In the genomic region with DNA sequence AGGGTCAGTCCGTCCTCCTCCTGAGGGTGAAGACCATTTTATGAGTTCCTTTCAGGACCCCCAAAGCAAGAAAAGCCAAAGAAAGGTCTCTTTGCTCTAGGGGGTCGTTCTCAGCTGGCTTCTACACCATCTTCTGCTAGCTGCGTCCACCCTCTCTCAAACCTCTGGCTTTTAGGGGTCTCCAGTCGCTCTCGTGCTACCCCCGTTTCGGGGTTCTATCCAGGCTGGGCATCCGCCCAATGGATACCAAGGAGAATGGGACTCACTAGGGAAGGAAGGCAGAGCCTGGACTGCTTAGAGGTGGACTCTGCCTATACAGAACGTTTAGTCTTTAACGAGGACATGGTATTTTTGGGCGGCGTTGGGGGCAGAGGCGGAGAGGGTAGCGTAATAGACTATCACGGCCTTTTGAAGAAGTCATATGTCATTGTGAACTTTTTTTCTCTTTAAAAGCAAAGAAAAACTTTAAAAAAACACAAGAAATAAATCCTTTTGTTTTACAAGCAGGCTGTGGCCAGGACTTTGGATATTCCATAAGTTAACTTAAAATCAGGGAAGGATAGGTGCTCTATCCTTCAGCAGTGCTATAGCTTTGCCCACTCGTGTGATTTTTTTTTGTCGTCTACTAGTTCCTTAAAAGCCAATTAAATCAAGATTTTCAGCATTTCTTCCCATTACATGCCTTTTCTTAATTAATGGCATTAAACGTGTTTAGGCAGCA, we compare ENCODE assay signal across 1 cellular context.
TF ChIP-seq lines count a peak whose summit lies in the region.

No MANE protein-coding gene starts in this region.

TF ChIP-seq in GM12878, 131 proteins besides CTCF, POLR2A, EP300 and RAD21:
- TF ChIP-seq NR2C1 (IDR thresholded peaks at IDR 0.05) (no peak), MTA2 (IDR thresholded peaks at IDR 0.05; ENCODE audit: low read depth) (no peak), EZH2 (IDR thresholded peaks at IDR 0.05; ENCODE audit: borderline replicate concordance, control insufficient read depth, low read depth, low read length) (0 out of 2 replicates have a peak, but pooled peaks have one; percentile 63)
- TF ChIP-seq, protein P1, sequence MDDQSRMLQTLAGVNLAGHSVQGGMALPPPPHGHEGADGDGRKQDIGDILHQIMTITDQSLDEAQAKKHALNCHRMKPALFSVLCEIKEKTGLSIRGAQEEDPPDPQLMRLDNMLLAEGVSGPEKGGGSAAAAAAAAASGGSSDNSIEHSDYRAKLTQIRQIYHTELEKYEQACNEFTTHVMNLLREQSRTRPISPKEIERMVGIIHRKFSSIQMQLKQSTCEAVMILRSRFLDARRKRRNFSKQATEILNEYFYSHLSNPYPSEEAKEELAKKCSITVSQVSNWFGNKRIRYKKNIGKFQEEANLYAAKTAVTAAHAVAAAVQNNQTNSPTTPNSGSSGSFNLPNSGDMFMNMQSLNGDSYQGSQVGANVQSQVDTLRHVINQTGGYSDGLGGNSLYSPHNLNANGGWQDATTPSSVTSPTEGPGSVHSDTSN (IDR thresholded peaks at IDR 0.05; ENCODE audit: insufficient replicate concordance, low read depth, low read length): no peak
- TF ChIP-seq, protein P2, sequence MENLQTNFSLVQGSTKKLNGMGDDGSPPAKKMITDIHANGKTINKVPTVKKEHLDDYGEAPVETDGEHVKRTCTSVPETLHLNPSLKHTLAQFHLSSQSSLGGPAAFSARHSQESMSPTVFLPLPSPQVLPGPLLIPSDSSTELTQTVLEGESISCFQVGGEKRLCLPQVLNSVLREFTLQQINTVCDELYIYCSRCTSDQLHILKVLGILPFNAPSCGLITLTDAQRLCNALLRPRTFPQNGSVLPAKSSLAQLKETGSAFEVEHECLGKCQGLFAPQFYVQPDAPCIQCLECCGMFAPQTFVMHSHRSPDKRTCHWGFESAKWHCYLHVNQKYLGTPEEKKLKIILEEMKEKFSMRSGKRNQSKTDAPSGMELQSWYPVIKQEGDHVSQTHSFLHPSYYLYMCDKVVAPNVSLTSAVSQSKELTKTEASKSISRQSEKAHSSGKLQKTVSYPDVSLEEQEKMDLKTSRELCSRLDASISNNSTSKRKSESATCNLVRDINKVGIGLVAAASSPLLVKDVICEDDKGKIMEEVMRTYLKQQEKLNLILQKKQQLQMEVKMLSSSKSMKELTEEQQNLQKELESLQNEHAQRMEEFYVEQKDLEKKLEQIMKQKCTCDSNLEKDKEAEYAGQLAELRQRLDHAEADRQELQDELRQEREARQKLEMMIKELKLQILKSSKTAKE (IDR thresholded peaks at IDR 0.05; ENCODE audit: low read depth, poor library complexity, severe bottlenecking): no peak
TF ChIP-seq in GM12878: peak in this region for 1.
